ENCODE assay signal across 8 cellular contexts in the genomic region with DNA sequence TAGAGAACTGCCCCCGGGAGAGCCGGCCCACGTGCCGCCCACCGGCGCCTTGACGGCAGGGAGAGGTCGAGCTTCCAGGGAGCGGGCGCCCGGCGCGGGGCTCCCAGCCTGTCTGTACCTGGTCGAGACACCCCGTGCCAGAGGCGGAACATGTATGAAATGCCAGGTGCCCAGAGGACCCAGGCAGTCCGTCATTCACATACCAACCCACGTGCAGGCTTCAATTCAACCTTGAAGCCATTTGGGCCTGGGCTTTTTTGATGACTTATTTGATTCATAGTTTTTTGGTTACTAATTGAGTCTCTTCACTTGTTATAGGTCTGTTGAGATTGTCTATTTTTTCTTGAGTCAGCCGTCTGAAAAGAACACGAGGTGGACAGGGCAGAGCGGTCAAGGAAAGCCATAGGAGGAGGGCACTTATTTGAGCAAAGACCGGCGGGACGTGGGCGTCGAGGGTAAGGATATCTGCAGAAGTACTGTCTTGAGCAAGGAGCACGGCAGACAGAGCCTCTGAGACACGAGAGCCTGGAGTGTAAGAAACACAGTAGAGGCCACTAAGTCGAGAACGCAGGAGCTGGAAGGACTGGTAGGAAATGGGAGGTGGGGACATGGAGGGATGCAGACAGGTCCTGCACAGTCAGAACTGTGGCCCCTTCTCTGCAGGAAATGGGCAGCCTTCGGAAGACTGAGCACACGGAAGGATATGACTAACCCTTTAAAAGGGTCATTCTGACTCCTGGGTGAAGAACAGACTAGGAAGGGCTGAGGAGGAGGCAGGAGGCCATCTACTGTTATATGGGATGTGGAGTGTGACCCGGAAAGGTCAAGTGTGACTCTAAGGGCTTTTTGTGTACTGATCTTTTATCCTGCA. TPM values are rescaled to one million over a fixed set of nuclear protein-coding genes. Genes with fewer than 3 reads are reported as not detected.
DNase-seq lines count a peak whose midpoint lies in the region; ATAC-seq and TF ChIP-seq lines count a peak whose summit lies in the region.

No MANE protein-coding gene starts in this region.

- no peak for TF ChIP-seq RAD21 in liver (IDR thresholded peaks at IDR 0.05)

- TF ChIP-seq POLR2A in upper lobe of left lung (IDR thresholded peaks at IDR 0.05) = no peak

- in situ Hi-C loops in astrocyte of the cerebellum (cut with HindIII; ENCODE audit: low sequenced_read_pairs) = no loop called here

- peaks cover under 1 to 5% (median 3%) of the 10 kb centered on the region in 4 donors for H3K9me3 ChIP-seq in liver (ENCODE audit: control insufficient read depth in 4 of 4, low read length in 3 of 4)
- peaks cover 0 to 2% (median under 1%) of the 10 kb centered on the region in 4 donors for H3K9me3 ChIP-seq in upper lobe of left lung

- DNase-seq in Calu3 = no peak
- no peak for DNase-seq in astrocyte of the cerebellum (ENCODE audit: low read depth)
- DNase-seq in upper lobe of left lung = peak in 1 of 2 donors; percentile 90
- DNase-seq in cortex of kidney (lab: John Stamatoyannopoulos, UW) = no peak
- no peak for DNase-seq in DMS114 treated with DMSO at 0.1 percent for 48 hours (lab: John Stamatoyannopoulos, UW; ENCODE audit: unreplicated experiment)

- intact Hi-C loops in Calu3 (cut with micrococcal nuclease; ENCODE audit: unreplicated experiment) = no loop called here

- H3K9me3 Mint-ChIP-seq in Calu3 (ENCODE audit: low read depth, unreplicated experiment) = peaks cover 15% of the 10 kb centered on the region

- no peak overlapping the region for H3K27ac Mint-ChIP-seq in Calu3 (ENCODE audit: unreplicated experiment)

- TF ChIP-seq EP300 in upper lobe of left lung (IDR thresholded peaks at IDR 0.05) = no peak

- no peak overlapping the region for H3K9ac ChIP-seq in liver (ENCODE audit: low read depth in 1 of 2, low read length in 2 of 2)

- H3K36me3 ChIP-seq in liver (ENCODE audit: control insufficient read depth in 4 of 4, insufficient read depth in 3 of 4, low read depth in 1 of 4, low read length in 3 of 4) (peaks cover 3 to 20% (median 7%) of the 10 kb centered on the region in 4 donors), upper lobe of left lung (peaks cover 0 to 25% (median 11%) of the 10 kb centered on the region in 4 donors)

- H3K4me1 Mint-ChIP-seq in Calu3 (ENCODE audit: low read depth, unreplicated experiment) = peaks cover 9% of the 10 kb centered on the region

- TF ChIP-seq CTCF in Calu3 (IDR thresholded peaks at IDR 0.05; ENCODE audit: unreplicated experiment) (no peak), astrocyte of the cerebellum (IDR thresholded peaks at IDR 0.05; ENCODE audit: low read depth, low read length, missing control alignments) (no peak), liver (IDR thresholded peaks at IDR 0.05; ENCODE audit: low read depth, low read length, missing input control) (no peak), upper lobe of left lung (IDR thresholded peaks at IDR 0.05) (no peak)

- H3K4me3 ChIP-seq in astrocyte of the cerebellum (ENCODE audit: low read depth, low read length) = peak overlapping the region; percentile 69
- H3K4me3 ChIP-seq in liver (ENCODE audit: low read depth in 1 of 3, low read length in 3 of 3) = peak overlapping the region; percentile 61 to 87 (median 85)
- H3K4me3 ChIP-seq in upper lobe of left lung = peak overlapping the region; percentile 76 to 93 (median 90)

- TSS peak; percentile 46 for BruUV-seq in Calu3 (replicated peaks; lab: Mats Ljungman, UMichigan)

- H3K27ac ChIP-seq in liver (ENCODE audit: low read depth in 1 of 2, low read length in 2 of 2) (no peak overlapping the region), upper lobe of left lung (peak overlapping the region; percentile 81 to 90 (median 82))

- ATAC-seq in HG03460 (IDR thresholded peaks at IDR 0.05; ENCODE audit: unreplicated experiment) = peak; percentile 6
- ATAC-seq in upper lobe of left lung (ENCODE audit: low FRiP score in 2 of 2) = no peak
- no peak for ATAC-seq in GM21390 (IDR thresholded peaks at IDR 0.05; ENCODE audit: unreplicated experiment)

- CTCF ChIA-PET in Calu3 (lab: Charles Lee) = interaction anchor here (0.6 kb wide), 2 partner anchors 60 to 1710 kb away, joined by 3 to 5 read pairs; no protein-coding TSS in a partner anchor

- H3K4me1 ChIP-seq in liver (ENCODE audit: control insufficient read depth in 4 of 4, insufficient read depth in 4 of 4, low read length in 3 of 4) = peaks cover 8 to 30% (median 23%) of the 10 kb centered on the region in 4 donors
- H3K4me1 ChIP-seq in upper lobe of left lung = peaks cover 35 to 53% (median 38%) of the 10 kb centered on the region in 4 donors

- 61% methylated on average over 33 of the region's 33 CpGs for whole genome bisulfite sequencing in liver
- WGBS in upper lobe of left lung, 2 donors = 42 to 53% methylated on average over 33 of the region's 33 CpGs

- peak overlapping the region; percentile 73 for H3K4me3 Mint-ChIP-seq in Calu3 (ENCODE audit: low read depth, unreplicated experiment)

- peaks cover 65% of the 10 kb centered on the region for H3K36me3 Mint-ChIP-seq in Calu3 (ENCODE audit: insufficient read depth, unreplicated experiment)

- no peaks in the 10 kb centered on the region for H3K27me3 Mint-ChIP-seq in Calu3 (ENCODE audit: unreplicated experiment)

- H3K27me3 ChIP-seq in liver (ENCODE audit: control insufficient read depth in 4 of 4, insufficient read depth in 4 of 4, low read length in 3 of 4) (no peaks in the 10 kb centered on the region), upper lobe of left lung (no peaks in the 10 kb centered on the region)

TF ChIP-seq in liver, 16 proteins besides CTCF, POLR2A, EP300 and RAD21:
- TF ChIP-seq, protein P1, sequence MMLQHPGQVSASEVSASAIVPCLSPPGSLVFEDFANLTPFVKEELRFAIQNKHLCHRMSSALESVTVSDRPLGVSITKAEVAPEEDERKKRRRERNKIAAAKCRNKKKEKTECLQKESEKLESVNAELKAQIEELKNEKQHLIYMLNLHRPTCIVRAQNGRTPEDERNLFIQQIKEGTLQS (IDR thresholded peaks at IDR 0.05) = no peak
- no peak for TF ChIP-seq FOXA1 (IDR thresholded peaks at IDR 0.05)
- TF ChIP-seq GABPA (IDR thresholded peaks at IDR 0.05 in 1 of 2, conservative IDR thresholded peaks at IDR 0.05 in 1 of 2) = no peak
- no peak for TF ChIP-seq TAF1 (conservative IDR thresholded peaks at IDR 0.05)
- no peak for TF ChIP-seq EGR1 (IDR thresholded peaks at IDR 0.05; ENCODE audit: low read depth in 2 of 2)
- TF ChIP-seq, protein P2, sequence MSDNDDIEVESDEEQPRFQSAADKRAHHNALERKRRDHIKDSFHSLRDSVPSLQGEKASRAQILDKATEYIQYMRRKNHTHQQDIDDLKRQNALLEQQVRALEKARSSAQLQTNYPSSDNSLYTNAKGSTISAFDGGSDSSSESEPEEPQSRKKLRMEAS (IDR thresholded peaks at IDR 0.05) = no peak

RNA-seq across cellular contexts. Expression of a gene that starts 1.2 kb away (rescaled TPM):
- total RNA-seq in Calu3 (2022) (28.1 and 29.9 TPM in 2 replicates), liver (1 to 10 TPM; 6.3 to 6.4 TPM), upper lobe of left lung (10 to 100 TPM; 29.9 to 39.7 (median 34.1) TPM)
- 1 to 10 TPM in 1 of 2 donors, under 1 TPM in 1; 0.97 to 3.9 TPM for polyA plus RNA-seq in liver

RNA-seq across cellular contexts. Expression of a gene that starts 52.6 kb away (rescaled TPM):
- total RNA-seq in Calu3 (2022) (19.5 and 19.7 TPM in 2 replicates), liver (100 to 1,000 TPM in 1 of 2 donors, 10 to 100 TPM in 1; 16.4 to 115 TPM), upper lobe of left lung (10 to 100 TPM; 38.0 to 72.3 (median 49.3) TPM)
- polyA plus RNA-seq in liver = 10 to 100 TPM; 16.2 to 16.4 TPM

Comparison
In these comparisons a context has a peak if more than half of its experiments do, and no peak if none do; other contexts are left out.
1. H3K27ac ChIP-seq: peak in upper lobe of left lung (4 of 4); none in liver (0 of 2).
2. Peak in every context shown above with its lines, with median percentiles within 50 percentile points of each other: H3K4me3 ChIP-seq.